In genomic region chr7:151228024-151228866, GRCh38 we compare ENCODE assay signal across 1 cellular context.
TF ChIP-seq lines count a peak whose summit lies in the region.

No MANE protein-coding gene starts in this region.

TF ChIP-seq in K562, 482 proteins besides CTCF, POLR2A, EP300 and RAD21 (continued from another document and continues in another):
- peak; percentile 87 for TF ChIP-seq NFE2 (IDR thresholded peaks at IDR 0.05; ENCODE audit: low read depth)
- TF ChIP-seq KHSRP (IDR thresholded peaks at IDR 0.05) = no peak
- no peak for TF ChIP-seq FOXP4 (CRISPR knock-in tag; IDR thresholded peaks at IDR 0.05; ENCODE audit: borderline replicate concordance)
- no peak for TF ChIP-seq ZSCAN29 (IDR thresholded peaks at IDR 0.05)
- no peak for TF ChIP-seq ZBTB5 (IDR thresholded peaks at IDR 0.05)
- TF ChIP-seq E2F3 (CRISPR knock-in tag; IDR thresholded peaks at IDR 0.05) = no peak
- TF ChIP-seq TFE3 (CRISPR knock-in tag; IDR thresholded peaks at IDR 0.05) = no peak
- TF ChIP-seq FIP1L1 (IDR thresholded peaks at IDR 0.05; ENCODE audit: low read depth, low read length, poor library complexity, severe bottlenecking) = no peak
- TF ChIP-seq AFF4 (CRISPR knock-in tag; IDR thresholded peaks at IDR 0.05) = no peak
- no peak for TF ChIP-seq SP2 (IDR thresholded peaks at IDR 0.05; ENCODE audit: extremely low read depth, low read depth, low read length, poor library complexity, severe bottlenecking)
- TF ChIP-seq KLF16 (IDR thresholded peaks at IDR 0.05) = no peak
- 0 out of 2 replicates have a peak, but pooled peaks have one; percentile 16 for TF ChIP-seq ATF7 (IDR thresholded peaks at IDR 0.05)
- TF ChIP-seq CEBPZ (IDR thresholded peaks at IDR 0.05; ENCODE audit: borderline replicate concordance, low read depth, low read length) = no peak
- TF ChIP-seq ZNF318 (IDR thresholded peaks at IDR 0.05; ENCODE audit: borderline replicate concordance in 1 of 2, low read depth in 1 of 2) = 0 out of 4 replicates have a peak, but pooled peaks of 1 of the 2 experiments have one; percentile 19
- 0 out of 2 replicates have a peak, but pooled peaks have one; percentile 40 for TF ChIP-seq TRIM28 (IDR thresholded peaks at IDR 0.05)
- peak; percentile 69 for TF ChIP-seq FOXA1 (IDR thresholded peaks at IDR 0.05; ENCODE audit: borderline replicate concordance)
- TF ChIP-seq PKNOX1 (IDR thresholded peaks at IDR 0.05) = peak; percentile 84
- no peak for TF ChIP-seq THRB (CRISPR knock-in tag; conservative IDR thresholded peaks at IDR 0.05)
- no peak for TF ChIP-seq HMG20B (CRISPR knock-in tag; IDR thresholded peaks at IDR 0.05)
- peak; percentile 48; the same call in 1 of the 2 replicates for TF ChIP-seq SMARCE1 (IDR thresholded peaks at IDR 0.05)
- peak; percentile 37; the same call in 1 of the 2 replicates for TF ChIP-seq CBFA2T2 (conservative IDR thresholded peaks at IDR 0.05)
- TF ChIP-seq MTA2 (IDR thresholded peaks at IDR 0.05; ENCODE audit: low read depth) = peak; percentile 18; the same call in 1 of the 2 replicates
- no peak for TF ChIP-seq POLR2AphosphoS2 (IDR thresholded peaks at IDR 0.05; ENCODE audit: low read length)
- TF ChIP-seq NCOA1 (IDR thresholded peaks at IDR 0.05; ENCODE audit: low read depth) = 0 out of 2 replicates have a peak, but pooled peaks have one; percentile 34
- no peak for TF ChIP-seq HEY1 (CRISPR knock-in tag; IDR thresholded peaks at IDR 0.05; ENCODE audit: borderline replicate concordance)
- TF ChIP-seq CREB3L1 (IDR thresholded peaks at IDR 0.05; ENCODE audit: borderline replicate concordance, low read depth) = no peak
- 0 out of 4 replicates have a peak, but pooled peaks of 1 of the 2 experiments have one; percentile 50 for TF ChIP-seq ARNT (IDR thresholded peaks at IDR 0.05)
